ENCODE assay signal across 12 cellular contexts in genomic region chr2:121008978-121009377, GRCh38.
DNase-seq lines count a peak whose midpoint lies in the region; ATAC-seq and TF ChIP-seq lines count a peak whose summit lies in the region.
"Had no signal": no experiment of that assay in that cellular context is flagged by ENCODE, and none has a peak within 500 bp of the region (broad histone marks: within the 10 kb centered on the region; RNA-seq: fewer than 3 reads in every experiment).

No MANE protein-coding gene starts in this region.

- TF ChIP-seq CTCF in mammary epithelial cell (conservative IDR thresholded peaks at IDR 0.05 in 1 of 2, IDR thresholded peaks at IDR 0.05 in 1 of 2; ENCODE audit: extremely low read depth in 1 of 2, insufficient read depth in 1 of 2, low read depth in 1 of 2, low read length in 2 of 2), result peak; percentile 41 to 46
- TF ChIP-seq CTCF in neural crest cell (conservative IDR thresholded peaks at IDR 0.05), result peak; percentile 43
- no peak for TF ChIP-seq CTCF in CD8-positive, alpha-beta T cell (IDR thresholded peaks at IDR 0.05)

- H3K4me1 Mint-ChIP-seq in neural crest cell, result peaks cover 10% of the 10 kb centered on the region
- H3K4me1 Mint-ChIP-seq in CD8-positive, alpha-beta T cell (ENCODE audit: low read depth), result no peaks in the 10 kb centered on the region

- no peaks in the 10 kb centered on the region for H4K20me1 ChIP-seq in mammary epithelial cell (ENCODE audit: insufficient read depth, low read length)

- dilution Hi-C loops in mammary epithelial cell (cut with HindIII; ENCODE audit: low sequenced_read_pairs), result loop anchor here (10.0 kb wide), 1 partner anchor 204 kb away; no protein-coding TSS in a partner anchor

- H3K27me3 Mint-ChIP-seq in neural crest cell (ENCODE audit: low read depth), result no peaks in the 10 kb centered on the region
- H3K27me3 Mint-ChIP-seq in CD8-positive, alpha-beta T cell (ENCODE audit: low read depth), result peaks cover 10% of the 10 kb centered on the region

- intact Hi-C loops in mammary epithelial cell (cut with micrococcal nuclease), result no loop called here
- intact Hi-C loops in CD8-positive, alpha-beta T cell (cut with DNase I, micrococcal nuclease), result no loop called here

- peak; percentile 45 for DNase-seq in DMS 273 (lab: John Stamatoyannopoulos, UW; ENCODE audit: unreplicated experiment)
- DNase-seq in DMS 273 treated with DMSO at 0.1 percent for 48 hours (lab: John Stamatoyannopoulos, UW), result no peak
- peak; percentile 1 for DNase-seq in Jurkat, Clone E6-1 (ENCODE audit: low read depth, low spot score)
- DNase-seq in mammary epithelial cell, result no peak
- no peak for DNase-seq in neural crest cell (ENCODE audit: low read depth, low spot score)
- DNase-seq in T-helper 1 cell, result no peak
- no peak for DNase-seq in DMS153 (lab: John Stamatoyannopoulos, UW)
- no peak for DNase-seq in CD8-positive, alpha-beta T cell
- DNase-seq: 8988T, NCI-H1694, sigmoid colon had no signal

- POLR2A ChIA-PET in CD8-positive, alpha-beta T cell (lab: Charles Lee), result no interaction called here

- H3K9ac ChIP-seq in mammary epithelial cell (ENCODE audit: insufficient read depth, low read length), result no peak overlapping the region

- CTCF ChIA-PET in mammary epithelial cell (lab: Charles Lee; ENCODE audit: low non-redundant PET), result no interaction called here
- CTCF ChIA-PET in CD8-positive, alpha-beta T cell (lab: Charles Lee), result no interaction called here

- in situ Hi-C loops in mammary epithelial cell (cut with MboI; ENCODE audit: low sequenced_read_pairs in 2 of 2), result no loop called here

- H3K4me2 ChIP-seq in mammary epithelial cell (ENCODE audit: insufficient read depth, low read depth, low read length), result no peak overlapping the region

- H3K36me3 Mint-ChIP-seq in neural crest cell (ENCODE audit: low read depth), result peaks cover 4% of the 10 kb centered on the region
- no peaks in the 10 kb centered on the region for H3K36me3 Mint-ChIP-seq in CD8-positive, alpha-beta T cell

- H3K9me3 ChIP-seq in mammary epithelial cell (replicated peaks; ENCODE audit: insufficient read depth, low read length), result no peaks in the 10 kb centered on the region
- H3K9me3 ChIP-seq in CD8-positive, alpha-beta T cell (ENCODE audit: low read length), result no peaks in the 10 kb centered on the region

- no peaks in the 10 kb centered on the region for H3K4me1 ChIP-seq in mammary epithelial cell (ENCODE audit: insufficient read depth, low read length)
- H3K4me1 ChIP-seq in CD8-positive, alpha-beta T cell (ENCODE audit: insufficient read depth, low read length), result no peaks in the 10 kb centered on the region
- H3K4me1 ChIP-seq: sigmoid colon had no signal

- no peak overlapping the region for H3K4me3 Mint-ChIP-seq in neural crest cell
- no peak overlapping the region for H3K4me3 Mint-ChIP-seq in CD8-positive, alpha-beta T cell
- H3K4me3 Mint-ChIP-seq: activated T-helper 1 cell treated with anti-CD3 and anti-CD28 coated beads, Interleukin-12 subunit alpha, Interleukin-12 subunit beta, Interleukin-2, Interleukin-4 antibody, amounts not matched to agents 30 ng/mL and 10 ng/mL and 1 ng/mL, durations not matched to agents 14 hours and 24 hours and 36 hours had no signal

- no peak overlapping the region for H3K27ac Mint-ChIP-seq in neural crest cell (ENCODE audit: unreplicated experiment)
- H3K27ac Mint-ChIP-seq in CD8-positive, alpha-beta T cell, result no peak overlapping the region
- H3K27ac Mint-ChIP-seq: activated T-helper 1 cell treated with anti-CD3 and anti-CD28 coated beads, Interleukin-12 subunit alpha, Interleukin-12 subunit beta, Interleukin-2, Interleukin-4 antibody, amounts not matched to agents 30 ng/mL and 10 ng/mL and 1 ng/mL, durations not matched to agents 14 hours and 24 hours and 36 hours had no signal

- peaks cover 10% of the 10 kb centered on the region for H3K9me3 Mint-ChIP-seq in neural crest cell
- H3K9me3 Mint-ChIP-seq in CD8-positive, alpha-beta T cell, result peaks cover 8% of the 10 kb centered on the region
- H3K9me3 Mint-ChIP-seq: activated T-helper 1 cell treated with anti-CD3 and anti-CD28 coated beads, Interleukin-12 subunit alpha, Interleukin-12 subunit beta, Interleukin-2, Interleukin-4 antibody, amounts not matched to agents 30 ng/mL and 10 ng/mL and 1 ng/mL, durations not matched to agents 14 hours and 24 hours and 36 hours had no signal

- H3K27me3 ChIP-seq in mammary epithelial cell (ENCODE audit: insufficient read depth, low read length), result peaks cover 5% of the 10 kb centered on the region
- no peaks in the 10 kb centered on the region for H3K27me3 ChIP-seq in CD8-positive, alpha-beta T cell (ENCODE audit: insufficient read depth, low read length)
- H3K27me3 ChIP-seq: sigmoid colon had no signal

- BruUV-seq in mammary epithelial cell (replicated peaks; lab: Mats Ljungman, UMichigan), result no TSS peak

- H3K27ac ChIP-seq in mammary epithelial cell (ENCODE audit: insufficient read depth, low read depth, low read length), result no peak overlapping the region
- H3K27ac ChIP-seq in CD8-positive, alpha-beta T cell (ENCODE audit: low read depth, low read length), result no peak overlapping the region
- H3K27ac ChIP-seq: sigmoid colon had no signal

- no peaks in the 10 kb centered on the region for H3K79me2 ChIP-seq in mammary epithelial cell (ENCODE audit: insufficient read depth, low read length)

- no peak overlapping the region for H2AFZ ChIP-seq in mammary epithelial cell (ENCODE audit: low read depth, low read length)

- no peak overlapping the region for H3K4me3 ChIP-seq in Jurkat, Clone E6-1 (ENCODE audit: low read length)
- no peak overlapping the region for H3K4me3 ChIP-seq in mammary epithelial cell (replicated peaks in 1 of 3; ENCODE audit: insufficient read depth in 1 of 3, low read depth in 2 of 3, low read length in 3 of 3)
- H3K4me3 ChIP-seq in CD8-positive, alpha-beta T cell (ENCODE audit: low read depth, low read length), result no peak overlapping the region
- H3K4me3 ChIP-seq: sigmoid colon had no signal

- no peak for ATAC-seq in CD8-positive, alpha-beta T cell

- 76% methylated on average over 5 of the region's 5 CpGs for WGBS in mammary epithelial cell (ENCODE audit: low coverage, missing lambda C conversion rate)

- H3K36me3 ChIP-seq in mammary epithelial cell (ENCODE audit: insufficient read depth, low read length), result no peaks in the 10 kb centered on the region
- no peaks in the 10 kb centered on the region for H3K36me3 ChIP-seq in CD8-positive, alpha-beta T cell (ENCODE audit: insufficient read depth, low read length)
- H3K36me3 ChIP-seq: sigmoid colon had no signal

Comparison
In these comparisons a context has a peak if more than half of its experiments do, and no peak if none do; other contexts are left out.
1. DNase-seq: peak in DMS 273 (single experiment) and Jurkat, Clone E6-1 (single experiment); none in DMS 273 treated with DMSO at 0.1 percent for 48 hours (single experiment), mammary epithelial cell (single experiment), neural crest cell (single experiment), T-helper 1 cell (0 of 5), DMS153 (single experiment) and CD8-positive, alpha-beta T cell (0 of 7).